In genomic region chr6:152502421-152503188, GRCh38 we compare ENCODE assay signal across 22 cellular contexts.
DNase-seq lines count a peak whose midpoint lies in the region; ATAC-seq and TF ChIP-seq lines count a peak whose summit lies in the region.
"Had no signal": no experiment of that assay in that cellular context is flagged by ENCODE, and none has a peak within 500 bp of the region (broad histone marks: within the 10 kb centered on the region; RNA-seq: fewer than 3 reads in every experiment).

No MANE protein-coding gene starts in this region.

- H3K9me3 ChIP-seq in SK-N-SH (0 out of 2 replicates have a peak, but pooled peaks cover 9% of the 10 kb centered on the region), RWPE2 (ENCODE audit: severe bottlenecking) (no peaks in the 10 kb centered on the region)
- H3K9me3 ChIP-seq: BE2C had no signal

- no peak overlapping the region for H3K9ac ChIP-seq in SK-N-SH

- H3K27ac ChIP-seq in SK-N-SH (ENCODE audit: low read depth in 2 of 2, low read length in 1 of 2): peak overlapping the region in 1 of 2 experiments; percentile 55; a peak in 2 of 4 replicates
- H3K27ac ChIP-seq in GM23338 (ENCODE audit: low read depth): no peak overlapping the region
- no peak overlapping the region for H3K27ac ChIP-seq in RWPE2 (ENCODE audit: poor library complexity, severe bottlenecking)
- no peak overlapping the region for H3K27ac ChIP-seq in foreskin keratinocyte
- H3K27ac ChIP-seq: 22Rv1, HL-60 had no signal

- no peaks in the 10 kb centered on the region for H3K4me1 Mint-ChIP-seq in GM23338
- H3K4me1 Mint-ChIP-seq: CD14-positive monocyte; CD8-positive, alpha-beta memory T cell had no signal

- DNase-seq in SK-N-SH (no peak), GM23338 (ENCODE audit: low spot score) (no peak), RWPE2 (ENCODE audit: low spot score) (no peak), foreskin keratinocyte (no peak)
- no peak for DNase-seq in activated effector memory CD4-positive, alpha-beta T cell treated with Interleukin-2 at 50 U/mL for 16 hours
- DNase-seq in stimulated activated CD4-positive, alpha-beta T cell treated with anti-CD3 and anti-CD28 coated beads, Interleukin-4, amount 100 ng/mL, for 24 hours: no peak
- DNase-seq: ACHN; BE2C; CD8-positive, alpha-beta memory T cell; Karpas-422; NCI-H1092 treated with DMSO at 0.1 percent for 48 hours; NCI-H1436; NCI-H187; NCI-H2171 treated with DMSO at 0.1 percent for 48 hours; NCI-H524 treated with DMSO at 0.1 percent for 48 hours; NCI-H774; Right ventricle myocardium superior had no signal

- H3K36me3 Mint-ChIP-seq in GM23338 (ENCODE audit: low read depth): no peaks in the 10 kb centered on the region

- H3K4me3 ChIP-seq in SK-N-SH (ENCODE audit: low read depth in 2 of 2, low read length in 1 of 2): no peak overlapping the region
- no peak overlapping the region for H3K4me3 ChIP-seq in GM23338
- H3K4me3 ChIP-seq in RWPE2 (ENCODE audit: severe bottlenecking): no peak overlapping the region

- POLR2A ChIA-PET in SK-N-SH (lab: Yijun Ruan, JAX): no interaction called here

- no peak for TF ChIP-seq CTCF in SK-N-SH (IDR thresholded peaks at IDR 0.05)
- TF ChIP-seq CTCF in GM23338 (conservative IDR thresholded peaks at IDR 0.05; ENCODE audit: low read depth in 2 of 2): no peak
- no peak for TF ChIP-seq CTCF in RWPE2 (IDR thresholded peaks at IDR 0.05; ENCODE audit: poor library complexity, severe bottlenecking)
- no peak for TF ChIP-seq CTCF in foreskin keratinocyte (conservative IDR thresholded peaks at IDR 0.05)

- H3K79me2 ChIP-seq in SK-N-SH (ENCODE audit: insufficient read depth) (no peaks in the 10 kb centered on the region), GM23338 (replicated peaks; ENCODE audit: insufficient read depth) (no peaks in the 10 kb centered on the region)

- H3K4me2 ChIP-seq in SK-N-SH: no peak overlapping the region
- no peak overlapping the region for H3K4me2 ChIP-seq in GM23338

- H3K27ac Mint-ChIP-seq in GM23338: peak overlapping the region; percentile 22; the same call in 1 of the 2 replicates
- H3K27ac Mint-ChIP-seq: CD14-positive monocyte; CD8-positive, alpha-beta memory T cell had no signal

- CTCF ChIA-PET in SK-N-SH (lab: Yijun Ruan, JAX): no interaction called here

- no peaks in the 10 kb centered on the region for H3K9me2 ChIP-seq in SK-N-SH
- no peaks in the 10 kb centered on the region for H3K9me2 ChIP-seq in GM23338 (ENCODE audit: insufficient read depth)

- 60% methylated on average over 6 of the region's 6 CpGs for WGBS in SK-N-SH (ENCODE audit: low lambda C conversion rate)

- H3K27me3 Mint-ChIP-seq in GM23338 (ENCODE audit: insufficient read depth, low read depth, poor library complexity): no peaks in the 10 kb centered on the region
- H3K27me3 Mint-ChIP-seq: CD8-positive, alpha-beta memory T cell had no signal

- H3K4me3 Mint-ChIP-seq in GM23338: no peak overlapping the region
- H3K4me3 Mint-ChIP-seq: CD14-positive monocyte; CD8-positive, alpha-beta memory T cell had no signal

- ATAC-seq in SK-N-SH treated with all-trans-retinoic acid at 6 μM for 48 hours (0 out of 3 replicates have a peak, but pooled peaks have one; percentile 30), GM23338 (no peak), RWPE2 (ENCODE audit: low read depth) (peak; percentile 65), foreskin keratinocyte (peak; percentile 24), GM21529 (IDR thresholded peaks at IDR 0.05; ENCODE audit: unreplicated experiment) (no peak)

- H3K4me1 ChIP-seq in SK-N-SH (ENCODE audit: control insufficient read depth in 1 of 2, insufficient read depth in 2 of 2, low read depth in 1 of 2, low read length in 1 of 2) (no peaks in the 10 kb centered on the region; a peak in 1 of 4 replicates), GM23338 (ENCODE audit: insufficient read depth) (no peaks in the 10 kb centered on the region), RWPE2 (ENCODE audit: insufficient read depth, poor library complexity, severe bottlenecking) (peaks cover 16% of the 10 kb centered on the region), foreskin keratinocyte (peaks cover 3% of the 10 kb centered on the region)
- H3K4me1 ChIP-seq: BE2C had no signal

- H3K27me3 ChIP-seq in SK-N-SH (ENCODE audit: insufficient read depth) (no peaks in the 10 kb centered on the region), GM23338 (ENCODE audit: insufficient read depth) (no peaks in the 10 kb centered on the region), RWPE2 (ENCODE audit: insufficient read depth, poor library complexity, severe bottlenecking) (no peaks in the 10 kb centered on the region), foreskin keratinocyte (no peaks in the 10 kb centered on the region)

- H4K20me1 ChIP-seq in SK-N-SH (ENCODE audit: insufficient read depth): no peaks in the 10 kb centered on the region
- H4K20me1 ChIP-seq in GM23338 (replicated peaks; ENCODE audit: insufficient read depth): no peaks in the 10 kb centered on the region

- H3F3A ChIP-seq in SK-N-SH (replicated peaks; ENCODE audit: insufficient read depth) (peaks cover 32% of the 10 kb centered on the region), GM23338 (replicated peaks; ENCODE audit: low read depth) (no peaks in the 10 kb centered on the region)

- no peak for TF ChIP-seq RAD21 in SK-N-SH (IDR thresholded peaks at IDR 0.05; ENCODE audit: low read length)

- no peak for TF ChIP-seq EP300 in SK-N-SH (IDR thresholded peaks at IDR 0.05; ENCODE audit: borderline replicate concordance in 1 of 2, low read depth in 1 of 2, low read length in 1 of 2)

- H2AFZ ChIP-seq in SK-N-SH (ENCODE audit: low read depth) (no peak overlapping the region), GM23338 (no peak overlapping the region)

- H3K36me3 ChIP-seq in SK-N-SH (replicated peaks in 1 of 2; ENCODE audit: control insufficient read depth in 1 of 2, insufficient read depth in 2 of 2, low read length in 1 of 2): peaks cover 0 to 51% of the 10 kb centered on the region in 2 experiments
- no peaks in the 10 kb centered on the region for H3K36me3 ChIP-seq in GM23338 (ENCODE audit: insufficient read depth)
- H3K36me3 ChIP-seq in RWPE2 (ENCODE audit: low read depth): no peaks in the 10 kb centered on the region
- H3K36me3 ChIP-seq: BE2C had no signal

- H3K9me3 Mint-ChIP-seq in GM23338: no peaks in the 10 kb centered on the region
- H3K9me3 Mint-ChIP-seq: CD14-positive monocyte; CD8-positive, alpha-beta memory T cell had no signal

TF ChIP-seq in SK-N-SH treated with all-trans-retinoic acid at 6 μM for 48 hours, 23 proteins besides CTCF, POLR2A, EP300 and RAD21 (continues in another document):
- TF ChIP-seq TCF4 (CRISPR knock-in tag; IDR thresholded peaks at IDR 0.05; ENCODE audit: borderline replicate concordance) (no peak), GLIS3 (CRISPR knock-in tag; IDR thresholded peaks at IDR 0.05) (no peak), ZNF8 (CRISPR knock-in tag; IDR thresholded peaks at IDR 0.05) (no peak), POU6F1 (CRISPR knock-in tag; IDR thresholded peaks at IDR 0.05; ENCODE audit: borderline replicate concordance, low read depth) (no peak)

TF ChIP-seq in SK-N-SH, 30 proteins besides CTCF, POLR2A, EP300 and RAD21 (continues in another document):
- TF ChIP-seq TCF12 (IDR thresholded peaks at IDR 0.05) (no peak), NRF1 (IDR thresholded peaks at IDR 0.05; ENCODE audit: low read depth, low read length) (no peak), TAF1 (IDR thresholded peaks at IDR 0.05; ENCODE audit: borderline replicate concordance, low read depth, low read length) (no peak), RXRA (IDR thresholded peaks at IDR 0.05; ENCODE audit: borderline replicate concordance, low read depth) (no peak), ELF1 (IDR thresholded peaks at IDR 0.05) (no peak), YY1 (IDR thresholded peaks at IDR 0.05; ENCODE audit: low read depth) (no peak), ZBTB33 (IDR thresholded peaks at IDR 0.05; ENCODE audit: borderline replicate concordance, low read depth) (no peak)

Comparison
In these comparisons a context has a peak if more than half of its experiments do, and no peak if none do; other contexts are left out.
1. ATAC-seq: peak in SK-N-SH treated with all-trans-retinoic acid at 6 μM for 48 hours (single experiment), RWPE2 (single experiment) and foreskin keratinocyte (single experiment); none in GM23338 (single experiment) and GM21529 (single experiment).